In genomic region chr4:163164110-163164509, GRCh38 we compare ENCODE assay signal across 1 cellular context.
TF ChIP-seq lines count a peak whose summit lies in the region.

No MANE protein-coding gene starts in this region.

TF ChIP-seq in GM12878, 131 proteins besides CTCF, POLR2A, EP300 and RAD21:
- no peak for TF ChIP-seq REST (IDR thresholded peaks at IDR 0.05; ENCODE audit: low read depth, low read length)
- no peak for TF ChIP-seq YBX1 (IDR thresholded peaks at IDR 0.05)
- no peak for TF ChIP-seq RCOR1 (conservative IDR thresholded peaks at IDR 0.05; ENCODE audit: low read depth, low read length)
- TF ChIP-seq BHLHE40 (IDR thresholded peaks at IDR 0.05; ENCODE audit: borderline replicate concordance in 1 of 2, low read depth in 2 of 2, low read length in 1 of 2) = no peak
- no peak for TF ChIP-seq NRF1 (conservative IDR thresholded peaks at IDR 0.05; ENCODE audit: low read depth, low read length)
- no peak for TF ChIP-seq PML (IDR thresholded peaks at IDR 0.05; ENCODE audit: low read length)
- TF ChIP-seq MTA2 (IDR thresholded peaks at IDR 0.05; ENCODE audit: low read depth) = no peak
- no peak for TF ChIP-seq FOS (IDR thresholded peaks at IDR 0.05; ENCODE audit: borderline replicate concordance, extremely low read depth, insufficient read length)
- no peak for TF ChIP-seq MTA3 (IDR thresholded peaks at IDR 0.05; ENCODE audit: borderline replicate concordance, low read length)
- TF ChIP-seq ESRRA (IDR thresholded peaks at IDR 0.05; ENCODE audit: low read length) = no peak
